21 cellular contexts compared by ENCODE assay signal in the genomic region with DNA sequence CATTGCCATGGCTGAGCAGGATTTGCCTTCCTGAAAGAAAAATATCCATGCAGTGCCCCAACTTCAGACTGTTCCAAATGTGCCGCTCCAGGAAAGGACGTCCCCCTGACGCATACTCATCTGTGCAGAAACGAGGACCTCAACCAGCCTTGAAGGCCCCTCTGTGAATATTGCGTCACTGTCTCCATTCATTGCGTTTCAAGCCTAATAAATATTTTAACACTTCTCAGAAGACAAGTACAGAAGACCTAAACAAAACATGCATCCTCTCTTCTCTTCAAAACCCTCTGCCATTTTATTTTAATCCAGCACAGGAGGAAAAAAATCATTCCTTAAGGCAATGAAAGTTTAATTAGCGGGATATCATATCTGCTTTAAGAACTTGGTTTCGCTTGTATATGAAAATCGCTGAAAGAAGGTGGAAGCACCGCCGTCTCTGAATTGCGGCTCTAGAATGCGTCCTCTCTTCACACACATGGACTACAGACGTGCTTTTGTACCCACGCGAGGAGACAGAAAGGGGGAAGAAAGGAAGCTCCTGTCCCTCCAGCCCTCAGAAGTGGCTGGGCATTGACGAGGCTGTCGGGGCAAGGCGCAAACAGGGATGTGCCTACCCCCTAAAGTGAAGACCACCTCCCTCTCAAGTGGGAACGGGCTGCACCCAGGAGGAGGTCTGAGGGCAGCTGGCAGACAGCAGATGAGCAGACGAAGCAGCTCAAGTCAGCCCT. TPM values are rescaled to one million over a fixed set of nuclear protein-coding genes. Genes with fewer than 3 reads are reported as not detected.
DNase-seq lines count a peak whose midpoint lies in the region; ATAC-seq and TF ChIP-seq lines count a peak whose summit lies in the region.
"Had no signal": no experiment of that assay in that cellular context is flagged by ENCODE, and none has a peak within 500 bp of the region (broad histone marks: within the 10 kb centered on the region; RNA-seq: fewer than 3 reads in every experiment).

No MANE protein-coding gene starts in this region.

- peaks cover 2% of the 10 kb centered on the region for H3K4me1 ChIP-seq in osteoblast (ENCODE audit: insufficient read depth, low read length)
- H3K4me1 ChIP-seq: body of pancreas had no signal

- no peaks in the 10 kb centered on the region for H3K36me3 ChIP-seq in SK-N-MC (ENCODE audit: insufficient read depth, low read length)
- H3K36me3 ChIP-seq in osteoblast (ENCODE audit: insufficient read depth, low read length) = peaks cover 6% of the 10 kb centered on the region
- H3K36me3 ChIP-seq: left ventricle myocardium inferior had no signal

- no peaks in the 10 kb centered on the region for H3K9me3 ChIP-seq in SK-N-MC (ENCODE audit: low read depth, low read length)
- H3K9me3 ChIP-seq in osteoblast (ENCODE audit: low read depth, low read length) = no peaks in the 10 kb centered on the region
- H3K9me3 ChIP-seq: body of pancreas, heart right ventricle, left ventricle myocardium inferior, Peyer's patch had no signal

- no peak overlapping the region for H3K9ac ChIP-seq in SK-N-MC (ENCODE audit: insufficient read length)

- H3K27ac ChIP-seq in SK-N-MC (peak overlapping the region; percentile 83), osteoblast (ENCODE audit: low read depth, low read length) (no peak overlapping the region)
- H3K27ac ChIP-seq: body of pancreas, heart right ventricle, left ventricle myocardium inferior had no signal

- H2AFZ ChIP-seq in osteoblast (ENCODE audit: low read length) = no peak overlapping the region

- CTCF ChIA-PET in activated CD8-positive, alpha-beta memory T cell treated with anti-CD3 and anti-CD28 coated beads, Interleukin-2, amount 10 ng/mL, durations not matched to agents 7 days and 5 days (lab: Charles Lee) = interaction anchor here (0.9 kb wide), 2 partner anchors 12 to 32 kb away, joined by 3 to 4 read pairs; no protein-coding TSS in a partner anchor

- peaks cover 52% of the 10 kb centered on the region for H3K4me1 Mint-ChIP-seq in activated CD8-positive, alpha-beta memory T cell treated with anti-CD3 and anti-CD28 coated beads, Interleukin-2, amount 10 ng/mL, durations not matched to agents 7 days and 5 days
- H3K4me1 Mint-ChIP-seq in activated naive CD8-positive, alpha-beta T cell treated with anti-CD3 and anti-CD28 coated beads, Interleukin-2, amount 50 U/mL, for 24 hours = peaks cover 85% of the 10 kb centered on the region

- H3K9me3 Mint-ChIP-seq in activated CD8-positive, alpha-beta memory T cell treated with anti-CD3 and anti-CD28 coated beads, Interleukin-2, amount 10 ng/mL, durations not matched to agents 7 days and 5 days (ENCODE audit: low read depth) = no peaks in the 10 kb centered on the region
- H3K9me3 Mint-ChIP-seq in activated naive CD8-positive, alpha-beta T cell treated with anti-CD3 and anti-CD28 coated beads, Interleukin-2, amount 50 U/mL, for 24 hours = no peaks in the 10 kb centered on the region
- H3K9me3 Mint-ChIP-seq: HFFc6, mesothelial cell of epicardium had no signal

- peaks cover 52% of the 10 kb centered on the region for H3K36me3 Mint-ChIP-seq in activated CD8-positive, alpha-beta memory T cell treated with anti-CD3 and anti-CD28 coated beads, Interleukin-2, amount 10 ng/mL, durations not matched to agents 7 days and 5 days
- H3K36me3 Mint-ChIP-seq in activated naive CD8-positive, alpha-beta T cell treated with anti-CD3 and anti-CD28 coated beads, Interleukin-2, amount 50 U/mL, for 24 hours (ENCODE audit: low read depth) = peaks cover 66% of the 10 kb centered on the region

- no peaks in the 10 kb centered on the region for H3K27me3 Mint-ChIP-seq in activated CD8-positive, alpha-beta memory T cell treated with anti-CD3 and anti-CD28 coated beads, Interleukin-2, amount 10 ng/mL, durations not matched to agents 7 days and 5 days
- H3K27me3 Mint-ChIP-seq in activated naive CD8-positive, alpha-beta T cell treated with anti-CD3 and anti-CD28 coated beads, Interleukin-2, amount 50 U/mL, for 24 hours = no peaks in the 10 kb centered on the region
- H3K27me3 Mint-ChIP-seq: B cell had no signal

- H3K4me3 ChIP-seq in SK-N-MC = 0 out of 2 replicates have a peak overlapping the region, but pooled peaks have one; percentile 22
- H3K4me3 ChIP-seq in osteoblast (ENCODE audit: insufficient read depth, low read length) = no peak overlapping the region
- H3K4me3 ChIP-seq: body of pancreas, heart right ventricle, left ventricle myocardium inferior, Peyer's patch had no signal

- H3K79me2 ChIP-seq in osteoblast (ENCODE audit: insufficient read depth, low read length) = no peaks in the 10 kb centered on the region

- H3K27me3 ChIP-seq in osteoblast (ENCODE audit: insufficient read depth, low read length) = no peaks in the 10 kb centered on the region
- H3K27me3 ChIP-seq: body of pancreas, Peyer's patch had no signal

- H3K4me3 Mint-ChIP-seq in activated CD8-positive, alpha-beta memory T cell treated with anti-CD3 and anti-CD28 coated beads, Interleukin-2, amount 10 ng/mL, durations not matched to agents 7 days and 5 days = no peak overlapping the region
- H3K4me3 Mint-ChIP-seq in activated naive CD8-positive, alpha-beta T cell treated with anti-CD3 and anti-CD28 coated beads, Interleukin-2, amount 50 U/mL, for 24 hours = peak overlapping the region; percentile 54
- H3K4me3 Mint-ChIP-seq: B cell, HFFc6, mesothelial cell of epicardium had no signal

- ATAC-seq in activated CD8-positive, alpha-beta memory T cell treated with anti-CD3 and anti-CD28 coated beads, Interleukin-2, amount 10 ng/mL, durations not matched to agents 7 days and 5 days = no peak
- no peak for ATAC-seq in activated naive CD8-positive, alpha-beta T cell treated with anti-CD3 and anti-CD28 coated beads, Interleukin-2, amount 50 U/mL, for 24 hours
- ATAC-seq in GM21576 (IDR thresholded peaks at IDR 0.05; ENCODE audit: unreplicated experiment) = no peak
- no peak for ATAC-seq in GM18520 (IDR thresholded peaks at IDR 0.05; ENCODE audit: unreplicated experiment)
- ATAC-seq: body of pancreas had no signal

- no peak for DNase-seq in activated CD8-positive, alpha-beta memory T cell treated with anti-CD3 and anti-CD28 coated beads, Interleukin-2, amount 10 ng/mL, durations not matched to agents 7 days and 5 days
- no peak for DNase-seq in activated CD8-positive, alpha-beta memory T cell treated with anti-CD3 and anti-CD28 coated beads, Interleukin-2, amount 50 U/mL, for 4 hours
- no peak for DNase-seq in SK-N-MC (ENCODE audit: low read depth, low spot score)
- no peak for DNase-seq in activated naive CD8-positive, alpha-beta T cell treated with anti-CD3 and anti-CD28 coated beads, Interleukin-2, amount 50 U/mL, for 24 hours
- DNase-seq in osteoblast (ENCODE audit: insufficient read length, low spot score, missing footprints) = peak; percentile 70
- no peak for DNase-seq in kidney glomerular epithelial cell (lab: John Stamatoyannopoulos, UW)
- DNase-seq: activated CD4-positive, CD25-positive, alpha-beta regulatory T cell; heart right ventricle; HFFc6; left ventricle myocardium inferior; NCI-H510A treated with DMSO at 0.1 percent for 48 hours; Peyer's patch; small intestine; stimulated activated CD4-positive, alpha-beta T cell treated with anti-CD3 and anti-CD28 coated beads, Interleukin-4, amount 100 ng/mL, for 4 hours; T1000 had no signal

- H4K20me1 ChIP-seq in osteoblast (ENCODE audit: insufficient read depth, low read length) = peaks cover 4% of the 10 kb centered on the region

- H3K27ac Mint-ChIP-seq in activated CD8-positive, alpha-beta memory T cell treated with anti-CD3 and anti-CD28 coated beads, Interleukin-2, amount 10 ng/mL, durations not matched to agents 7 days and 5 days = peak overlapping the region; percentile 37
- H3K27ac Mint-ChIP-seq in activated naive CD8-positive, alpha-beta T cell treated with anti-CD3 and anti-CD28 coated beads, Interleukin-2, amount 50 U/mL, for 24 hours = peak overlapping the region; percentile 82
- H3K27ac Mint-ChIP-seq: B cell, HFFc6, mesothelial cell of epicardium, progenitor cell of endocrine pancreas had no signal

- no peak for TF ChIP-seq CTCF in osteoblast (IDR thresholded peaks at IDR 0.05; ENCODE audit: extremely low read depth, low read depth, low read length)

- H3K4me2 ChIP-seq in osteoblast (ENCODE audit: insufficient read depth, low read length) = no peak overlapping the region

RNA-seq across cellular contexts. Expression of gene RGS10, which starts 36.8 kb away (rescaled TPM):
- 100 to 1,000 TPM; 103 to 113 TPM for total RNA-seq in activated CD8-positive, alpha-beta memory T cell treated with anti-CD3 and anti-CD28 coated beads, Interleukin-2, amount 10 ng/mL, durations not matched to agents 7 days and 5 days
- total RNA-seq in osteoblast = 24.5 and 29.3 TPM in 2 replicates
